Comparison of ENCODE assay signal across 8 cellular contexts in the genomic region with DNA sequence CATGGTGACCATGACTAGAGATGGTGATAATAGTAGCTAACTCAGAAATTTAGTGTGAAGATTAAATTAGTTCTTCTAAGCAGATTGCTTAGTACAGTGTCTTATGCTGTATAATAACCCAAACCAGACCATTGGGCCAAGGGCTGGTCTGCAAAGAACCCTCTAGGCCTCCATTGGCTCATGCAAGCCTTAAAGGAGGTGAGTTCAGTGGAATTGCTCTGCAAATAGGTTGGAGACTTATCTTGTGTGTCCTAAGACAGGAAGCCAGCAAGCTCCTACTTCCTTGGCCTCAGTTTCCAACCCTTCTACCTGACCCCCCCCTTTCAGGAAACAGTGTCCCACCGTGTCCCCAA. TPM values are rescaled to one million over a fixed set of nuclear protein-coding genes. Genes with fewer than 3 reads are reported as not detected.
DNase-seq lines count a peak whose midpoint lies in the region; ATAC-seq and TF ChIP-seq lines count a peak whose summit lies in the region.

No MANE protein-coding gene starts in this region.

- H3K36me3 ChIP-seq in HUES48 (ENCODE audit: control insufficient read depth, insufficient read depth, low read length) = no peaks in the 10 kb centered on the region

- CTCF ChIA-PET in activated B cell treated with CpG ODN at 0.5 μM for 24 hours (lab: Charles Lee) = interaction anchor here (1.2 to 7.9 kb wide), 8 partner anchors 10 to 106 kb away, joined by 3 to 164 read pairs (median 9); no protein-coding TSS in a partner anchor

- POLR2A ChIA-PET in activated B cell treated with CpG ODN at 0.5 μM for 24 hours (lab: Charles Lee) = interaction anchor here (0.6 to 21.6 kb wide), 13 partner anchors 14 to 116 kb away, joined by 3 to 1179 read pairs (median 18); a partner anchor contains a TSS

- H3K36me3 Mint-ChIP-seq in activated B cell treated with CpG ODN at 0.5 μM for 24 hours (ENCODE audit: low read depth) = peaks cover 16% of the 10 kb centered on the region
- H3K36me3 Mint-ChIP-seq in glutamatergic neuron (ENCODE audit: unreplicated experiment) = no peaks in the 10 kb centered on the region
- peaks cover 40% of the 10 kb centered on the region for H3K36me3 Mint-ChIP-seq in stimulated activated effector memory CD8-positive, alpha-beta T cell treated with anti-CD3 and anti-CD28 coated beads, Interleukin-12 subunit alpha, Interleukin-12 subunit beta, amount 100 ng/mL, for 72 hours

- H3K4me3 ChIP-seq in HUES48 (ENCODE audit: low read depth, low read length) = no peak overlapping the region

- H3K4me1 ChIP-seq in HUES48 (ENCODE audit: control insufficient read depth, insufficient read depth, low read length) = peaks cover 41% of the 10 kb centered on the region

- H3K4me3 Mint-ChIP-seq in activated B cell treated with CpG ODN at 0.5 μM for 24 hours (peak overlapping the region; percentile 85), glutamatergic neuron (ENCODE audit: unreplicated experiment) (peak overlapping the region; percentile 78)
- peak overlapping the region; percentile 85 for H3K4me3 Mint-ChIP-seq in stimulated activated effector memory CD8-positive, alpha-beta T cell treated with anti-CD3 and anti-CD28 coated beads, Interleukin-12 subunit alpha, Interleukin-12 subunit beta, amount 100 ng/mL, for 72 hours

- H3K27me3 ChIP-seq in HUES48 (ENCODE audit: control insufficient read depth, insufficient read depth, low read length) = peaks cover 4% of the 10 kb centered on the region; the same call in 1 of the 2 replicates

- H3K4me1 Mint-ChIP-seq in activated B cell treated with CpG ODN at 0.5 μM for 24 hours (peaks cover 73% of the 10 kb centered on the region), glutamatergic neuron (ENCODE audit: low read depth, unreplicated experiment) (peaks cover 36% of the 10 kb centered on the region)
- H3K4me1 Mint-ChIP-seq in stimulated activated effector memory CD8-positive, alpha-beta T cell treated with anti-CD3 and anti-CD28 coated beads, Interleukin-12 subunit alpha, Interleukin-12 subunit beta, amount 100 ng/mL, for 72 hours = peaks cover 73% of the 10 kb centered on the region

- H3K27me3 Mint-ChIP-seq in activated B cell treated with CpG ODN at 0.5 μM for 24 hours (no peaks in the 10 kb centered on the region), glutamatergic neuron (ENCODE audit: unreplicated experiment) (peaks cover 26% of the 10 kb centered on the region)

- H3K27ac Mint-ChIP-seq in activated B cell treated with CpG ODN at 0.5 μM for 24 hours (peak overlapping the region; percentile 97), glutamatergic neuron (ENCODE audit: unreplicated experiment) (peak overlapping the region; percentile 85)
- H3K27ac Mint-ChIP-seq in stimulated activated effector memory CD8-positive, alpha-beta T cell treated with anti-CD3 and anti-CD28 coated beads, Interleukin-12 subunit alpha, Interleukin-12 subunit beta, amount 100 ng/mL, for 72 hours = peak overlapping the region; percentile 99

- intact Hi-C loops in activated B cell treated with CpG ODN at 0.5 μM for 24 hours (cut with micrococcal nuclease) = no loop called here

- H3K27ac ChIP-seq in HUES48 (ENCODE audit: low read depth, low read length) = peak overlapping the region; percentile 61

- H3K9me3 ChIP-seq in HUES48 (ENCODE audit: control insufficient read depth, insufficient read depth, low read length) = no peaks in the 10 kb centered on the region

- no peaks in the 10 kb centered on the region for H3K9me3 Mint-ChIP-seq in activated B cell treated with CpG ODN at 0.5 μM for 24 hours
- peaks cover 25% of the 10 kb centered on the region for H3K9me3 Mint-ChIP-seq in glutamatergic neuron (ENCODE audit: unreplicated experiment)
- no peaks in the 10 kb centered on the region for H3K9me3 Mint-ChIP-seq in stimulated activated effector memory CD8-positive, alpha-beta T cell treated with anti-CD3 and anti-CD28 coated beads, Interleukin-12 subunit alpha, Interleukin-12 subunit beta, amount 100 ng/mL, for 72 hours

- no peak for DNase-seq in activated B cell treated with CpG ODN at 0.5 μM for 24 hours
- no peak for DNase-seq in glutamatergic neuron
- no peak for DNase-seq in stimulated activated effector memory CD8-positive, alpha-beta T cell treated with anti-CD3 and anti-CD28 coated beads, Interleukin-12 subunit alpha, Interleukin-12 subunit beta, amount 100 ng/mL, for 72 hours (ENCODE audit: low spot score in 2 of 2)
- DNase-seq in NCI-H146 (lab: John Stamatoyannopoulos, UW) = no peak
- DNase-seq in NCI-H1105 treated with DMSO at 0.1 percent for 48 hours (lab: John Stamatoyannopoulos, UW) = no peak
- DNase-seq in stimulated activated naive CD4-positive, alpha-beta T cell (lab: John Stamatoyannopoulos, UW) = no peak

- no peak overlapping the region for H3K9ac ChIP-seq in HUES48 (ENCODE audit: low read depth, low read length)

- ATAC-seq in activated B cell treated with CpG ODN at 0.5 μM for 24 hours (ENCODE audit: low read depth) = no peak
- no peak for ATAC-seq in stimulated activated effector memory CD8-positive, alpha-beta T cell treated with anti-CD3 and anti-CD28 coated beads, Interleukin-12 subunit alpha, Interleukin-12 subunit beta, amount 100 ng/mL, for 72 hours
- ATAC-seq in GM21515 (IDR thresholded peaks at IDR 0.05; ENCODE audit: unreplicated experiment) = no peak

- TF ChIP-seq CTCF in activated B cell treated with CpG ODN at 0.5 μM for 24 hours (IDR thresholded peaks at IDR 0.05) = no peak
- TF ChIP-seq CTCF in glutamatergic neuron (IDR thresholded peaks at IDR 0.05; ENCODE audit: partially characterized antibody, unreplicated experiment) = no peak

RNA-seq across cellular contexts. Expression of a gene that starts 1.8 kb away (rescaled TPM):
- total RNA-seq in activated B cell treated with CpG ODN at 0.5 μM for 24 hours (101 and 114 TPM in 2 replicates), glutamatergic neuron (ENCODE audit: unreplicated experiment) (50.0 TPM)
